In genomic region chr17:64707077-64707591, GRCh38 we compare ENCODE assay signal across 8 cellular contexts. TPM values are rescaled to one million over a fixed set of nuclear protein-coding genes. Genes with fewer than 3 reads are reported as not detected.
DNase-seq lines count a peak whose midpoint lies in the region; ATAC-seq lines count a peak whose summit lies in the region.

No MANE protein-coding gene starts in this region.

- no peak for ATAC-seq in HG03135 (IDR thresholded peaks at IDR 0.05; ENCODE audit: unreplicated experiment)

- DNase-seq in ELR (ENCODE audit: low read depth): peak; percentile 100
- peak; percentile 36 for DNase-seq in NOMO-1 treated with DMSO at 0.1 percent for 48 hours (lab: John Stamatoyannopoulos, UW; ENCODE audit: unreplicated experiment)
- peak; percentile 43 to 100 for DNase-seq in dermis microvascular lymphatic vessel endothelial cell (ENCODE audit: low read depth in 2 of 2)
- DNase-seq in lung microvascular endothelial cell (ENCODE audit: low read depth in 2 of 2): peak; percentile 66 to 100
- DNase-seq in activated naive CD4-positive, alpha-beta T cell treated with Interleukin-2 at 50 U/mL for 16 hours: no peak
- no peak for DNase-seq in NCI-H446 (lab: John Stamatoyannopoulos, UW)
- no peak for DNase-seq in OCI-M2 (lab: John Stamatoyannopoulos, UW; ENCODE audit: unreplicated experiment)

RNA-seq across cellular contexts. Expression of gene SMURF2, which starts 45.0 kb away (rescaled TPM):
- total RNA-seq in dermis microvascular lymphatic vessel endothelial cell: 83.8 and 99.5 TPM in 2 replicates
- 57.5 and 65.4 TPM in 2 replicates for total RNA-seq in lung microvascular endothelial cell

Comparison
In these comparisons a context has a peak if more than half of its experiments do, and no peak if none do; other contexts are left out.
1. DNase-seq: peak in ELR (single experiment), NOMO-1 treated with DMSO at 0.1 percent for 48 hours (single experiment), dermis microvascular lymphatic vessel endothelial cell (2 of 2) and lung microvascular endothelial cell (2 of 2); none in activated naive CD4-positive, alpha-beta T cell treated with Interleukin-2 at 50 U/mL for 16 hours (single experiment), NCI-H446 (0 of 2) and OCI-M2 (single experiment).